Comparison of ENCODE assay signal across 9 cellular contexts in genomic region chr11:76588455-76589325, GRCh38.
DNase-seq lines count a peak whose midpoint lies in the region; ATAC-seq and TF ChIP-seq lines count a peak whose summit lies in the region.
"Had no signal": no experiment of that assay in that cellular context is flagged by ENCODE, and none has a peak within 500 bp of the region (broad histone marks: within the 10 kb centered on the region; RNA-seq: fewer than 3 reads in every experiment).

No MANE protein-coding gene starts in this region.

- H3K4me3 Mint-ChIP-seq in activated CD8-positive, alpha-beta T cell treated with anti-CD3 and anti-CD28 coated beads for 36 hours: no peak overlapping the region
- no peak overlapping the region for H3K4me3 Mint-ChIP-seq in Calu3 (ENCODE audit: low read depth, unreplicated experiment)

- ATAC-seq in activated CD8-positive, alpha-beta T cell treated with anti-CD3 and anti-CD28 coated beads for 36 hours: peak; percentile 84
- peak; percentile 90 to 97 (median 96) for ATAC-seq in heart right ventricle
- ATAC-seq in GM21717 (IDR thresholded peaks at IDR 0.05; ENCODE audit: unreplicated experiment): no peak

- H3K4me1 ChIP-seq in heart right ventricle: peaks cover 6 to 30% (median 20%) of the 10 kb centered on the region in 9 donors

- no TSS peak for BruUV-seq in Calu3 (replicated peaks; lab: Mats Ljungman, UMichigan)

- WGBS in heart right ventricle, 2 donors: 45 to 55% methylated on average over 25 of the region's 25 CpGs

- peak overlapping the region; percentile 84 for H3K27ac Mint-ChIP-seq in activated CD8-positive, alpha-beta T cell treated with anti-CD3 and anti-CD28 coated beads for 36 hours
- no peak overlapping the region for H3K27ac Mint-ChIP-seq in Calu3 (ENCODE audit: unreplicated experiment)

- peak overlapping the region; percentile 61 to 89 (median 82) for H3K27ac ChIP-seq in heart right ventricle
- H3K27ac ChIP-seq: SK-N-MC had no signal

- intact Hi-C loops in activated CD8-positive, alpha-beta T cell treated with anti-CD3 and anti-CD28 coated beads for 36 hours (cut with micrococcal nuclease): loop anchor here (5.0 kb wide), 2 partner anchors 39 to 94 kb away; no protein-coding TSS in a partner anchor
- intact Hi-C loops in heart right ventricle (cut with DNase I): loop anchor here in 1 of 10 donors (5.0 kb wide), 1 partner anchor 44 kb away; no protein-coding TSS in a partner anchor
- intact Hi-C loops in Calu3 (cut with micrococcal nuclease; ENCODE audit: unreplicated experiment): no loop called here

- no peaks in the 10 kb centered on the region for H3K36me3 Mint-ChIP-seq in activated CD8-positive, alpha-beta T cell treated with anti-CD3 and anti-CD28 coated beads for 36 hours (ENCODE audit: low read depth)
- no peaks in the 10 kb centered on the region for H3K36me3 Mint-ChIP-seq in Calu3 (ENCODE audit: insufficient read depth, unreplicated experiment)

- H3K9me3 ChIP-seq in heart right ventricle: peaks cover 0 to 7% (median 0%) of the 10 kb centered on the region in 11 donors

- peaks cover 55% of the 10 kb centered on the region for H3K4me1 Mint-ChIP-seq in activated CD8-positive, alpha-beta T cell treated with anti-CD3 and anti-CD28 coated beads for 36 hours (ENCODE audit: low read depth)
- H3K4me1 Mint-ChIP-seq in Calu3 (ENCODE audit: low read depth, unreplicated experiment): peaks cover 48% of the 10 kb centered on the region

- H3K36me3 ChIP-seq in heart right ventricle: no peaks in the 10 kb centered on the region

- H3K27me3 Mint-ChIP-seq in activated CD8-positive, alpha-beta T cell treated with anti-CD3 and anti-CD28 coated beads for 36 hours: peaks cover 7% of the 10 kb centered on the region
- no peaks in the 10 kb centered on the region for H3K27me3 Mint-ChIP-seq in Calu3 (ENCODE audit: unreplicated experiment)

- no peak overlapping the region for H3K4me3 ChIP-seq in heart right ventricle
- H3K4me3 ChIP-seq: SK-N-MC had no signal

- in situ Hi-C loops in GM13976 (cut with MboI; ENCODE audit: low sequenced_read_pairs, unreplicated experiment): no loop called here

- TF ChIP-seq CTCF in GM13976 (IDR thresholded peaks at IDR 0.05; ENCODE audit: borderline replicate concordance, control extremely low read depth, extremely low read depth, insufficient read depth, missing control alignments): no peak
- no peak for TF ChIP-seq CTCF in activated CD8-positive, alpha-beta T cell treated with anti-CD3 and anti-CD28 coated beads for 36 hours (IDR thresholded peaks at IDR 0.05)
- TF ChIP-seq CTCF in heart right ventricle (IDR thresholded peaks at IDR 0.05): no peak
- TF ChIP-seq CTCF in Calu3 (IDR thresholded peaks at IDR 0.05; ENCODE audit: unreplicated experiment): no peak

- CTCF ChIA-PET in activated CD8-positive, alpha-beta T cell treated with anti-CD3 and anti-CD28 coated beads for 36 hours (lab: Charles Lee): interaction anchor here (0.7 to 2.6 kb wide), 3 partner anchors 10 to 133 kb away, joined by 3 to 12 read pairs (median 3); no protein-coding TSS in a partner anchor
- CTCF ChIA-PET in Calu3 (lab: Charles Lee): no interaction called here

- no peaks in the 10 kb centered on the region for H3K27me3 ChIP-seq in heart right ventricle

- H3K9me3 Mint-ChIP-seq in activated CD8-positive, alpha-beta T cell treated with anti-CD3 and anti-CD28 coated beads for 36 hours: no peaks in the 10 kb centered on the region
- no peaks in the 10 kb centered on the region for H3K9me3 Mint-ChIP-seq in Calu3 (ENCODE audit: low read depth, unreplicated experiment)

- POLR2A ChIA-PET in activated CD8-positive, alpha-beta T cell treated with anti-CD3 and anti-CD28 coated beads for 36 hours (lab: Charles Lee): interaction anchor here (0.8 to 1.8 kb wide), 4 partner anchors 11 to 85 kb away, joined by 3 to 7 read pairs (median 4); partner anchors contain the start of gene LRRC32

- DNase-seq in GM13976 (ENCODE audit: low spot score) (peak; percentile 25), heart right ventricle (peak; percentile 77 to 84), Calu3 (no peak), NCI-H1092 treated with DMSO at 0.1 percent for 48 hours (lab: John Stamatoyannopoulos, UW) (no peak), SHP77 (lab: John Stamatoyannopoulos, UW) (no peak)
- peak; percentile 90 for DNase-seq in activated CD8-positive, alpha-beta T cell treated with anti-CD3 and anti-CD28 coated beads for 36 hours
- peak; percentile 76 for DNase-seq in stimulated activated CD4-positive, alpha-beta T cell treated with anti-CD3 and anti-CD28 coated beads, Interleukin-15, amount 100 ng/mL, for 24 hours

Comparison
In these comparisons a context has a peak if more than half of its experiments do, and no peak if none do; other contexts are left out.
1. DNase-seq: peak in GM13976 (single experiment), activated CD8-positive, alpha-beta T cell treated with anti-CD3 and anti-CD28 coated beads for 36 hours (single experiment), heart right ventricle (2 of 2) and stimulated activated CD4-positive, alpha-beta T cell treated with anti-CD3 and anti-CD28 coated beads, Interleukin-15, amount 100 ng/mL, for 24 hours (single experiment); none in Calu3 (single experiment), NCI-H1092 treated with DMSO at 0.1 percent for 48 hours (single experiment) and SHP77 (0 of 2).